ENCODE assay signal across 2 cellular contexts in the genomic region with DNA sequence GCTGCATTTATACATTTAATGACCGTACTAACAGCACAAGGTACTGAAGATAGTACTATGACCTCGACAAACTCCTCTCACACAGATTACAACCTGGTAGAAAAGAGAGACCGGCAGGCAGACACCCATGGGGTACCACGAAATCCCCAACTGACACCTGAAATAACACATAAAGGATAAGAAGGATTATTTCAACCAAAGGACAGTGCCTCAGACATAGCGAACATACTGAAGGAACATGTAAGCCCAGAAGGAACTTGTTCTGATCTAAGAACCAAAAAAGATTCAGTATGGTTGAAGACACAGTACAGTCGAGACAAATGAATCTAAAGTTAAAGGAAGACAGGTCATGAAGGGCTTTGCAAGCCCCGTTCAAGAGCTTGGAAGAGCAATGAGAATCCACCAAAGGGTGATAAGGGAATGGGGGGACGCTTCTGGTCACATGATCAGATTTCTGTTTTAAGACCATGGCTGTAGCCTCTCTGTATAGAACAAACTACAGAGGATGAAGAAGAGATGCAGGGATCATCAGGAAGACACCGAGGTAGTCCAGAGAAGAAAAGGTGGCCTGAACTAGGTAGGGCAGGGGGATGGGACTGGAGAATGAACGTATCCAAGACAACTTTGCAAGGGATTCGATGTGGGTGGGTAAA.
TF ChIP-seq lines count a peak whose summit lies in the region.

No MANE protein-coding gene starts in this region.

TF ChIP-seq in A549, 52 proteins besides CTCF, POLR2A, EP300 and RAD21:
- TF ChIP-seq, protein P1, sequence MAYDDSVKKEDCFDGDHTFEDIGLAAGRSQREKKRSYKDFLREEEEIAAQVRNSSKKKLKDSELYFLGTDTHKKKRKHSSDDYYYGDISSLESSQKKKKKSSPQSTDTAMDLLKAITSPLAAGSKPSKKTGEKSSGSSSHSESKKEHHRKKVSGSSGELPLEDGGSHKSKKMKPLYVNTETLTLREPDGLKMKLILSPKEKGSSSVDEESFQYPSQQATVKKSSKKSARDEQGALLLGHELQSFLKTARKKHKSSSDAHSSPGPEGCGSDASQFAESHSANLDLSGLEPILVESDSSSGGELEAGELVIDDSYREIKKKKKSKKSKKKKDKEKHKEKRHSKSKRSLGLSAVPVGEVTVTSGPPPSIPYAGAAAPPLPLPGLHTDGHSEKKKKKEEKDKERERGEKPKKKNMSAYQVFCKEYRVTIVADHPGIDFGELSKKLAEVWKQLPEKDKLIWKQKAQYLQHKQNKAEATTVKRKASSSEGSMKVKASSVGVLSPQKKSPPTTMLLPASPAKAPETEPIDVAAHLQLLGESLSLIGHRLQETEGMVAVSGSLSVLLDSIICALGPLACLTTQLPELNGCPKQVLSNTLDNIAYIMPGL (CRISPR knock-in tag; IDR thresholded peaks at IDR 0.05; ENCODE audit: borderline replicate concordance) = no peak
- TF ChIP-seq, protein P2, sequence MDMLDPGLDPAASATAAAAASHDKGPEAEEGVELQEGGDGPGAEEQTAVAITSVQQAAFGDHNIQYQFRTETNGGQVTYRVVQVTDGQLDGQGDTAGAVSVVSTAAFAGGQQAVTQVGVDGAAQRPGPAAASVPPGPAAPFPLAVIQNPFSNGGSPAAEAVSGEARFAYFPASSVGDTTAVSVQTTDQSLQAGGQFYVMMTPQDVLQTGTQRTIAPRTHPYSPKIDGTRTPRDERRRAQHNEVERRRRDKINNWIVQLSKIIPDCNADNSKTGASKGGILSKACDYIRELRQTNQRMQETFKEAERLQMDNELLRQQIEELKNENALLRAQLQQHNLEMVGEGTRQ (IDR thresholded peaks at IDR 0.05) = peak; percentile 53

TF ChIP-seq in IMR-90, 13 proteins besides CTCF, POLR2A, EP300 and RAD21:
- TF ChIP-seq RFX5 (IDR thresholded peaks at IDR 0.05; ENCODE audit: low read depth, low read length) (no peak), FOS (IDR thresholded peaks at IDR 0.05; ENCODE audit: low read depth, low read length) (no peak), CHD1 (IDR thresholded peaks at IDR 0.05; ENCODE audit: low read depth, low read length) (0 out of 2 replicates have a peak, but pooled peaks have one; percentile 29)
- TF ChIP-seq, protein P2 (IDR thresholded peaks at IDR 0.05; ENCODE audit: low read depth, low read length) = peak; percentile 68
